ENCODE assay signal across 8 cellular contexts in the genomic region with DNA sequence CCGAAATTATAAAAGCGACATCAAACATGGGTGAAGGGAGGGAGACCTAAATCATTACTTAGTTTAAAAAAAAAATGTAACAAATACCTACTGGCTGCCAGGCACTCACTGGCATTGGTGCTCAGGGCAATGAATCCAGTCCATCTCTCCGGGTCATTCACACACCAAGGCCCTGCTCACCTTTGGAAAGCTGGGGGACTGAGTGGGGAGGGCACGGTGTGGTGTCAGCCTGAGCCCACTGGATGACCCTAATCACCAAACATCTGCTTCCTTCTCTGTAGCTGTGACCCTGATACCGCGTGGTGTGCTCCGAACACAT. TPM values are rescaled to one million over a fixed set of nuclear protein-coding genes. Genes with fewer than 3 reads are reported as not detected.
A peak's percentile ranks its signal among the peaks of the same experiment; 100 is the strongest.
DNase-seq lines count a peak whose midpoint lies in the region; ATAC-seq and TF ChIP-seq lines count a peak whose summit lies in the region.

No MANE protein-coding gene starts in this region.

- H3K4me3 Mint-ChIP-seq in activated CD4-positive, alpha-beta memory T cell treated with anti-CD3 and anti-CD28 coated beads for 36 hours = peak overlapping the region; percentile 94

- peak overlapping the region; percentile 91 for H3K27ac Mint-ChIP-seq in activated CD4-positive, alpha-beta memory T cell treated with anti-CD3 and anti-CD28 coated beads for 36 hours

- TF ChIP-seq CTCF in HFF-Myc (IDR thresholded peaks at IDR 0.05; ENCODE audit: low read depth, low read length, missing control alignments) (no peak), smooth muscle cell (IDR thresholded peaks at IDR 0.05; ENCODE audit: borderline replicate concordance, insufficient read depth, poor library complexity, severe bottlenecking) (no peak), foreskin keratinocyte (conservative IDR thresholded peaks at IDR 0.05) (no peak)

- H4K20me1 ChIP-seq in smooth muscle cell (ENCODE audit: low read depth) = peaks cover 38% of the 10 kb centered on the region

- intact Hi-C loops in activated CD4-positive, alpha-beta memory T cell treated with anti-CD3 and anti-CD28 coated beads for 36 hours (cut with micrococcal nuclease) = loop anchor here (1.0 to 5.0 kb wide), 3 partner anchors 30 to 449 kb away; a partner anchor contains a TSS

- peaks cover 36% of the 10 kb centered on the region for H3K79me2 ChIP-seq in smooth muscle cell (ENCODE audit: low read depth)

- CTCF ChIA-PET in activated CD4-positive, alpha-beta memory T cell treated with anti-CD3 and anti-CD28 coated beads for 36 hours (lab: Charles Lee) = interaction anchor here (2.3 kb wide), 1 partner anchor 14 kb away, joined by 14 read pairs; no protein-coding TSS in a partner anchor

- H3K36me3 ChIP-seq in iPS DF 6.9 (ENCODE audit: control insufficient read depth, insufficient read depth, low read length) (no peaks in the 10 kb centered on the region; the same call in 1 of the 2 replicates), smooth muscle cell (ENCODE audit: low read depth) (peaks cover 7% of the 10 kb centered on the region)

- H3K9ac ChIP-seq in smooth muscle cell (ENCODE audit: low read depth) = peak overlapping the region; percentile 86

- peak overlapping the region; percentile 95 for H2AFZ ChIP-seq in smooth muscle cell (ENCODE audit: low read depth)

- no peak for ATAC-seq in foreskin keratinocyte

- DNase-seq in HFF-Myc (ENCODE audit: extremely low read depth, low read depth) (no peak), iPS DF 6.9 (ENCODE audit: low read depth, low spot score) (no peak), smooth muscle cell (lab: John Stamatoyannopoulos, UW; ENCODE audit: unreplicated experiment) (no peak), ureter (ENCODE audit: low spot score) (no peak), nucleus accumbens (lab: John Stamatoyannopoulos, UW) (no peak), GM19240 (ENCODE audit: insufficient read length, low spot score) (no peak), foreskin keratinocyte (no peak)
- DNase-seq in activated CD4-positive, alpha-beta memory T cell treated with anti-CD3 and anti-CD28 coated beads for 36 hours = no peak

- H3K4me1 Mint-ChIP-seq in activated CD4-positive, alpha-beta memory T cell treated with anti-CD3 and anti-CD28 coated beads for 36 hours (ENCODE audit: low read depth) = peaks cover 29% of the 10 kb centered on the region

- no CpG with 5 or more reads among the region's 7 CpGs for WGBS in iPS DF 6.9 (ENCODE audit: insufficient coverage, insufficient read length)
- 29% methylated on average over 7 of the region's 7 CpGs for WGBS in smooth muscle cell (ENCODE audit: low lambda C conversion rate)

- POLR2A ChIA-PET in activated CD4-positive, alpha-beta memory T cell treated with anti-CD3 and anti-CD28 coated beads for 36 hours (lab: Charles Lee) = interaction anchor here (3.1 kb wide), 1 partner anchor 31 kb away, joined by 17 read pairs; a partner anchor contains a TSS

- peak overlapping the region; percentile 97 for H3K4me2 ChIP-seq in smooth muscle cell

- H3K27ac ChIP-seq in iPS DF 6.9 (ENCODE audit: low read length) (no peak overlapping the region), smooth muscle cell (ENCODE audit: low read depth) (peak overlapping the region; percentile 78), foreskin keratinocyte (no peak overlapping the region)

- H3K4me1 ChIP-seq in iPS DF 6.9 (ENCODE audit: control insufficient read depth, insufficient read depth, low read length) = no peaks in the 10 kb centered on the region
- peaks cover 17% of the 10 kb centered on the region for H3K4me1 ChIP-seq in smooth muscle cell (ENCODE audit: low read depth)
- no peaks in the 10 kb centered on the region for H3K4me1 ChIP-seq in foreskin keratinocyte

- no peaks in the 10 kb centered on the region for H3K27me3 ChIP-seq in iPS DF 6.9 (ENCODE audit: control insufficient read depth, insufficient read depth, low read length)
- H3K27me3 ChIP-seq in smooth muscle cell (ENCODE audit: low read depth) = no peaks in the 10 kb centered on the region
- H3K27me3 ChIP-seq in foreskin keratinocyte = no peaks in the 10 kb centered on the region

- H3K27me3 Mint-ChIP-seq in activated CD4-positive, alpha-beta memory T cell treated with anti-CD3 and anti-CD28 coated beads for 36 hours = no peaks in the 10 kb centered on the region

- H3K9me3 ChIP-seq in iPS DF 6.9 (ENCODE audit: control insufficient read depth, insufficient read depth, low read length) (no peaks in the 10 kb centered on the region), smooth muscle cell (replicated peaks; ENCODE audit: low read depth) (no peaks in the 10 kb centered on the region)

- H3K36me3 Mint-ChIP-seq in activated CD4-positive, alpha-beta memory T cell treated with anti-CD3 and anti-CD28 coated beads for 36 hours = peaks cover 13% of the 10 kb centered on the region

- no peaks in the 10 kb centered on the region for H3F3A ChIP-seq in smooth muscle cell (ENCODE audit: low read depth)

- H3K9me3 Mint-ChIP-seq in activated CD4-positive, alpha-beta memory T cell treated with anti-CD3 and anti-CD28 coated beads for 36 hours = no peaks in the 10 kb centered on the region

- peak overlapping the region; percentile 81 for H3K4me3 ChIP-seq in HFF-Myc (replicated peaks; ENCODE audit: low read depth, low read length)
- peak overlapping the region; percentile 89; the same call in 1 of the 2 replicates for H3K4me3 ChIP-seq in iPS DF 6.9 (ENCODE audit: low read length)
- H3K4me3 ChIP-seq in smooth muscle cell = peak overlapping the region; percentile 93

RNA-seq across cellular contexts. Expression of a gene that starts 0.3 kb away (rescaled TPM):
- 10 to 100 TPM; 79.7 to 81.1 TPM for total RNA-seq in activated CD4-positive, alpha-beta memory T cell treated with anti-CD3 and anti-CD28 coated beads for 36 hours
- total RNA-seq in smooth muscle cell (71.3 and 79.2 TPM in 2 replicates), ureter (98.2 TPM), foreskin keratinocyte (124 and 127 TPM in 2 replicates)
- polyA plus RNA-seq in smooth muscle cell (78.7 and 80.0 TPM in 2 replicates), foreskin keratinocyte (80.3 and 92.1 TPM in 2 replicates)

RNA-seq across cellular contexts. Expression of a gene that starts 30.2 kb away (rescaled TPM):
- total RNA-seq in activated CD4-positive, alpha-beta memory T cell treated with anti-CD3 and anti-CD28 coated beads for 36 hours = 10 to 100 TPM; 40.1 to 44.0 TPM
- total RNA-seq in smooth muscle cell (51.1 and 72.0 TPM in 2 replicates), ureter (55.1 TPM), foreskin keratinocyte (37.0 and 41.6 TPM in 2 replicates)
- polyA plus RNA-seq in smooth muscle cell (28.8 and 31.2 TPM in 2 replicates), foreskin keratinocyte (24.1 and 27.8 TPM in 2 replicates)
